ENCODE assay signal across 8 cellular contexts in the genomic region with DNA sequence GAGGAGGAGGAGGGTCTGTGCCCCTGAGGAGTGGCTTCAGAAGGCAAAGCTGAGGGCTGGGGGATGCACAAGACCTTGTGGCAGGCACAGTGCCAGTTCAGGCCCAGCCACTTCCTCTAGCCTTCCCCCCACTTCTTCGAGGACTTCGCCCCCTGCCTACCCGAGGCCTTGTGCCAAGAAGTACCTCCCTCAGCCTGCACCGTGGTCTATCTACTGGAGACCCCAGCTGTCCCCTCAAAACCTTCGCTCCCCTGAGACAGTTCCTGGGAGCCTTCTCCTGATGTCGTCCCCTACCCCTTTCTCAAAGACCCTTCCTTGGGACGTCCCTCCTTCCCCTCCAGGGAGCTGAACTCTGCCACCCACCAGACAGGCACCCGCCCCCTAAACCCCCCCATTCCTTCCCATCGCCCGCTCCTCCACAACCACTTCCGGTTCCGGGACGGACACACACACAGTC. TPM values are rescaled to one million over a fixed set of nuclear protein-coding genes. Genes with fewer than 3 reads are reported as not detected.
DNase-seq lines count a peak whose midpoint lies in the region; ATAC-seq and TF ChIP-seq lines count a peak whose summit lies in the region.

No MANE protein-coding gene starts in this region.

- H3K4me3 ChIP-seq in CD4-positive, alpha-beta memory T cell (ENCODE audit: low read length in 2 of 2): peak overlapping the region; percentile 50 to 83
- H3K4me3 ChIP-seq in astrocyte of the cerebellum (ENCODE audit: low read depth, low read length) (peak overlapping the region; percentile 61), iPS-18a (ENCODE audit: low read length) (peak overlapping the region; percentile 78)

- POLR2A ChIA-PET in CD4-positive, alpha-beta memory T cell (lab: Charles Lee; ENCODE audit: partially characterized antibody): interaction anchor here (0.6 to 2.7 kb wide), 50 partner anchors 10 to 420 kb away, joined by 3 to 158 read pairs (median 8); a partner anchor contains a TSS

- peak overlapping the region; percentile 92 to 98 (median 96) for H3K4me3 Mint-ChIP-seq in CD4-positive, alpha-beta memory T cell

- H3K27ac Mint-ChIP-seq in CD4-positive, alpha-beta memory T cell: peak overlapping the region; percentile 92 to 100 (median 99)

- TF ChIP-seq CTCF in astrocyte of the cerebellum (IDR thresholded peaks at IDR 0.05; ENCODE audit: low read depth, low read length, missing control alignments): no peak

- H3K27ac ChIP-seq in CD4-positive, alpha-beta memory T cell (ENCODE audit: low read depth, low read length): peak overlapping the region; percentile 93
- peak overlapping the region; percentile 76 for H3K27ac ChIP-seq in iPS-18a (ENCODE audit: low read length)

- intact Hi-C loops in CD4-positive, alpha-beta memory T cell (cut with micrococcal nuclease): loop anchor here (2.0 to 10.0 kb wide), 4 partner anchors 72 to 264 kb away; a partner anchor contains a TSS

- H3K36me3 ChIP-seq in CD4-positive, alpha-beta memory T cell (ENCODE audit: insufficient read depth, low read length): no peaks in the 10 kb centered on the region
- H3K36me3 ChIP-seq in iPS-18a (ENCODE audit: control insufficient read depth, low read depth, low read length): no peaks in the 10 kb centered on the region

- peak overlapping the region; percentile 90 for H3K9ac ChIP-seq in iPS-18a (ENCODE audit: low read length)

- H3K4me1 ChIP-seq in CD4-positive, alpha-beta memory T cell (ENCODE audit: insufficient read depth, low read length): peaks cover 61% of the 10 kb centered on the region
- peaks cover 12% of the 10 kb centered on the region for H3K4me1 ChIP-seq in iPS-18a (ENCODE audit: control insufficient read depth, low read depth, low read length)

- no peaks in the 10 kb centered on the region for H3K27me3 ChIP-seq in CD4-positive, alpha-beta memory T cell (ENCODE audit: insufficient read depth, low read length)
- no peaks in the 10 kb centered on the region for H3K27me3 ChIP-seq in iPS-18a (ENCODE audit: control insufficient read depth, insufficient read depth, low read length)

- peaks cover 3 to 39% of the 10 kb centered on the region in 2 donors for H3K36me3 Mint-ChIP-seq in CD4-positive, alpha-beta memory T cell

- H3K27me3 Mint-ChIP-seq in CD4-positive, alpha-beta memory T cell: no peaks in the 10 kb centered on the region

- H3K9me3 Mint-ChIP-seq in CD4-positive, alpha-beta memory T cell: no peaks in the 10 kb centered on the region

- CTCF ChIA-PET in CD4-positive, alpha-beta memory T cell (lab: Charles Lee; ENCODE audit: partially characterized antibody): interaction anchor here (0.8 to 2.0 kb wide), 12 partner anchors 15 to 203 kb away, joined by 3 to 24 read pairs (median 4); a partner anchor contains a TSS

- H3K9me3 ChIP-seq in CD4-positive, alpha-beta memory T cell (ENCODE audit: control insufficient read depth in 1 of 2, low read length in 2 of 2): no peaks in the 10 kb centered on the region
- H3K9me3 ChIP-seq in iPS-18a (ENCODE audit: control insufficient read depth, low read depth, low read length): no peaks in the 10 kb centered on the region

- peak in 3 of 5 donors; percentile 40 to 72 (median 50) for DNase-seq in CD4-positive, alpha-beta memory T cell
- peak; percentile 34 for DNase-seq in NCI-H446 treated with DMSO at 0.1 percent for 48 hours (lab: John Stamatoyannopoulos, UW)
- no peak for DNase-seq in astrocyte of the cerebellum (ENCODE audit: low read depth)
- peak; percentile 33 for DNase-seq in stimulated activated CD4-positive, alpha-beta T cell treated with anti-CD3 and anti-CD28 coated beads, Interleukin-1b, Interleukin-23, amount 100 ng/mL, for 48 hours
- DNase-seq in T1000 (lab: John Stamatoyannopoulos, UW): no peak
- DNase-seq in AG08395 (ENCODE audit: low spot score): no peak

- H3K4me1 Mint-ChIP-seq in CD4-positive, alpha-beta memory T cell: peaks cover 41 to 64% (median 49%) of the 10 kb centered on the region in 4 donors

- ATAC-seq in GM21447 (IDR thresholded peaks at IDR 0.05; ENCODE audit: unreplicated experiment): peak; percentile 11

- in situ Hi-C loops in astrocyte of the cerebellum (cut with HindIII; ENCODE audit: low sequenced_read_pairs): no loop called here

RNA-seq across cellular contexts. Expression of a gene that starts 0.6 kb away (rescaled TPM):
- total RNA-seq in CD4-positive, alpha-beta memory T cell: 10 to 100 TPM; 88.6 to 88.7 TPM
- 10 to 100 TPM; 14.4 to 45.8 TPM for polyA plus RNA-seq in CD4-positive, alpha-beta memory T cell

RNA-seq across cellular contexts. Expression of a gene that starts 12.0 kb away (rescaled TPM):
- total RNA-seq in CD4-positive, alpha-beta memory T cell: 1 to 10 TPM; 1.3 to 1.5 TPM
- under 1 TPM; 0.61 to 0.69 TPM for polyA plus RNA-seq in CD4-positive, alpha-beta memory T cell

RNA-seq across cellular contexts. Expression of a gene that starts 25.7 kb away (rescaled TPM):
- total RNA-seq in CD4-positive, alpha-beta memory T cell: 10 to 100 TPM; 82.3 to 83.5 TPM
- 100 to 1,000 TPM in 1 of 2 donors, 10 to 100 TPM in 1; 73.0 to 122 TPM for polyA plus RNA-seq in CD4-positive, alpha-beta memory T cell

RNA-seq across cellular contexts. Expression of a gene that starts 35.3 kb away (rescaled TPM):
- 10 to 100 TPM; 36.9 to 37.7 TPM for total RNA-seq in CD4-positive, alpha-beta memory T cell
- 10 to 100 TPM; 44.7 to 48.6 TPM for polyA plus RNA-seq in CD4-positive, alpha-beta memory T cell

RNA-seq across cellular contexts. Expression of a gene that starts 41.3 kb away (rescaled TPM):
- 10 to 100 TPM; 13.9 to 16.3 TPM for total RNA-seq in CD4-positive, alpha-beta memory T cell
- polyA plus RNA-seq in CD4-positive, alpha-beta memory T cell: under 1 TPM in 1 of 2 donors, not detected in 1; 0.25 TPM

Comparison
In these comparisons a context has a peak if more than half of its experiments do, and no peak if none do; other contexts are left out.
1. DNase-seq: peak in CD4-positive, alpha-beta memory T cell (3 of 5), NCI-H446 treated with DMSO at 0.1 percent for 48 hours (single experiment) and stimulated activated CD4-positive, alpha-beta T cell treated with anti-CD3 and anti-CD28 coated beads, Interleukin-1b, Interleukin-23, amount 100 ng/mL, for 48 hours (single experiment); none in astrocyte of the cerebellum (single experiment), T1000 (single experiment) and AG08395 (single experiment).
2. Peak in every context shown above with its lines, with median percentiles within 50 percentile points of each other: H3K4me3 ChIP-seq.